Comparison of ENCODE assay signal across 10 cellular contexts in genomic region chr1:150807257-150807637, GRCh38. TPM values are rescaled to one million over a fixed set of nuclear protein-coding genes. Genes with fewer than 3 reads are reported as not detected.
A peak's percentile ranks its signal among the peaks of the same experiment; 100 is the strongest.
DNase-seq lines count a peak whose midpoint lies in the region; ATAC-seq and TF ChIP-seq lines count a peak whose summit lies in the region.
"Had no signal": no experiment of that assay in that cellular context is flagged by ENCODE, and none has a peak within 500 bp of the region (broad histone marks: within the 10 kb centered on the region; RNA-seq: fewer than 3 reads in every experiment).

No MANE protein-coding gene starts in this region.

- 80 to 100% methylated on average over 1 of the region's 6 CpGs for WGBS in mesodermal cell (ENCODE audit: insufficient coverage in 2 of 2), 2 experiments

- ATAC-seq in left ventricle myocardium superior (peak; percentile 24), Right ventricle myocardium inferior (no peak), esophagus mucosa (no peak)

- no peaks in the 10 kb centered on the region for H3K4me1 Mint-ChIP-seq in brain

- H3K27me3 ChIP-seq in uterus, result no peaks in the 10 kb centered on the region

- no peaks in the 10 kb centered on the region for H3K4me1 ChIP-seq in mesodermal cell (ENCODE audit: control insufficient read depth, insufficient read depth, low read length, poor library complexity, severe bottlenecking)
- no peaks in the 10 kb centered on the region for H3K4me1 ChIP-seq in uterus

- TF ChIP-seq POLR2A in uterus (IDR thresholded peaks at IDR 0.05), result no peak

- H3K36me3 ChIP-seq in mesodermal cell (ENCODE audit: control insufficient read depth, insufficient read depth, low read length) (peaks cover 24% of the 10 kb centered on the region), uterus (no peaks in the 10 kb centered on the region)

- peak overlapping the region; percentile 8 for H3K27ac ChIP-seq in mesodermal cell (ENCODE audit: low read depth, low read length, severe bottlenecking)
- H3K27ac ChIP-seq in uterus, result peak overlapping the region; percentile 72 to 82

- no peaks in the 10 kb centered on the region for H3K9me3 Mint-ChIP-seq in brain
- H3K9me3 Mint-ChIP-seq: activated CD4-positive, alpha-beta memory T cell treated with anti-CD3 and anti-CD28 coated beads for 36 hours; CD8-positive, alpha-beta memory T cell had no signal

- H3K27ac Mint-ChIP-seq in brain, result peak overlapping the region in 4 of 5 experiments; percentile 4 to 70 (median 56)
- H3K27ac Mint-ChIP-seq: activated CD4-positive, alpha-beta memory T cell treated with anti-CD3 and anti-CD28 coated beads for 36 hours had no signal

- H3K27me3 Mint-ChIP-seq in brain, result no peaks in the 10 kb centered on the region
- H3K27me3 Mint-ChIP-seq: activated CD4-positive, alpha-beta memory T cell treated with anti-CD3 and anti-CD28 coated beads for 36 hours; CD8-positive, alpha-beta memory T cell had no signal

- intact Hi-C loops in left ventricle myocardium superior (cut with micrococcal nuclease), result no loop called here
- intact Hi-C loops in Right ventricle myocardium inferior (cut with DNase I), result no loop called here
- intact Hi-C loops in uterus (cut with DNase I; ENCODE audit: low total_unique reads), result no loop called here

- H3K9me3 ChIP-seq in mesodermal cell (ENCODE audit: control insufficient read depth, low read length) (no peaks in the 10 kb centered on the region), uterus (no peaks in the 10 kb centered on the region)

- H3K36me3 Mint-ChIP-seq in brain, result no peaks in the 10 kb centered on the region
- H3K36me3 Mint-ChIP-seq: activated CD4-positive, alpha-beta memory T cell treated with anti-CD3 and anti-CD28 coated beads for 36 hours had no signal

- H3K4me3 Mint-ChIP-seq in brain, result peak overlapping the region in 3 of 5 experiments; percentile 20 to 58 (median 50)
- H3K4me3 Mint-ChIP-seq: activated CD4-positive, alpha-beta memory T cell treated with anti-CD3 and anti-CD28 coated beads for 36 hours had no signal

- H3K4me3 ChIP-seq in mesodermal cell (ENCODE audit: extremely low read depth, insufficient read depth, low read length, poor library complexity, severe bottlenecking), result no peak overlapping the region
- peak overlapping the region; percentile 28 to 39 for H3K4me3 ChIP-seq in uterus

- TF ChIP-seq CTCF in brain (conservative IDR thresholded peaks at IDR 0.05), result no peak
- no peak for TF ChIP-seq CTCF in uterus (IDR thresholded peaks at IDR 0.05)

- DNase-seq in left ventricle myocardium superior, result no peak
- DNase-seq in Right ventricle myocardium inferior (ENCODE audit: missing footprints), result no peak
- DNase-seq in uterus, result no peak
- no peak for DNase-seq in hepatic stellate cell (ENCODE audit: low spot score)
- DNase-seq in NCI-H1930 (lab: John Stamatoyannopoulos, UW), result no peak
- DNase-seq: activated CD4-positive, alpha-beta memory T cell treated with anti-CD3 and anti-CD28 coated beads for 36 hours; CD8-positive, alpha-beta memory T cell had no signal

RNA-seq across cellular contexts. Expression of gene CTSK, which starts 0.8 kb away (rescaled TPM):
- total RNA-seq in left ventricle myocardium superior (6.4 TPM), Right ventricle myocardium inferior (6.2 TPM), uterus (100 to 1,000 TPM in 3 of 4 donors, 10 to 100 TPM in 1; 83.5 to 168 (median 114) TPM), esophagus mucosa (7.7 TPM)
- 4.0 TPM for polyA plus RNA-seq in brain (ENCODE audit: insufficient read depth, low read depth, low replicate concordance)
- 7.9 TPM for polyA plus RNA-seq in mesodermal cell (2013, experiment 1 of 2)
- polyA plus RNA-seq in mesodermal cell (2013, experiment 2 of 2), result 6.4 TPM

RNA-seq across cellular contexts. Expression of gene CTSS, which starts 41.7 kb away (rescaled TPM):
- 30.7 TPM for total RNA-seq in left ventricle myocardium superior
- total RNA-seq in Right ventricle myocardium inferior, result 38.4 TPM
- polyA plus RNA-seq in brain (ENCODE audit: insufficient read depth, low read depth, low replicate concordance), result 7.8 TPM
- polyA plus RNA-seq in mesodermal cell (2013, experiment 1 of 2), result 0.18 TPM
- not detected for polyA plus RNA-seq in mesodermal cell (2013, experiment 2 of 2)
- total RNA-seq in uterus, result 10 to 100 TPM in 3 of 4 donors, 1 to 10 TPM in 1; 5.9 to 26.7 (median 16.5) TPM
- total RNA-seq in esophagus mucosa, result 19.6 TPM
